Comparison of ENCODE assay signal across 8 cellular contexts in the genomic region with DNA sequence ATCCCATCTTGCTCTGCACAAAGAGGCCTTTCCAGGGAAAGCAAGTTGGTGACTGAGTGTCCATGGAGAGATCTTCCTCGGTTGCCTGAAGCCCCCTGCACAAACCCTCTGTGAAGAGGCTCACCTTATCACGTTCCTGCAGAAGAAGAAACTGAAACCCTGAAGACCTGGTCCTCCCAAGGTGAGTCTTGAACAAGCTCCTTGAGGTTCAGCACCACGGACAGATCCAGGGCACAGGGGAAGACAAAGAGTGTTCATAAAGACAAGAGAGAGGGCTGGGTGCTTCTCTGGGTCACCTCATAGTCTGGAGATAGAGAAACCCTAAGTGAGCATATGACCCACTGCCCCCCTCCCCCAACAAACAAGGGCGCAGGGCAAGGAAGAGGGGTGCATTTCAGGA. TPM values are rescaled to one million over a fixed set of nuclear protein-coding genes. Genes with fewer than 3 reads are reported as not detected.
DNase-seq lines count a peak whose midpoint lies in the region; ATAC-seq lines count a peak whose summit lies in the region.

No MANE protein-coding gene starts in this region.

- POLR2A ChIA-PET in activated CD8-positive, alpha-beta T cell treated with anti-CD3 and anti-CD28 coated beads, Interleukin-2, amount 10 ng/mL, durations not matched to agents 7 days and 5 days (lab: Charles Lee): no interaction called here

- CTCF ChIA-PET in activated CD8-positive, alpha-beta T cell treated with anti-CD3 and anti-CD28 coated beads, Interleukin-2, amount 10 ng/mL, durations not matched to agents 7 days and 5 days (lab: Charles Lee): interaction anchor here (1.2 kb wide), 1 partner anchor 23 kb away, joined by 3 read pairs; no protein-coding TSS in a partner anchor

- no peaks in the 10 kb centered on the region for H3K36me3 Mint-ChIP-seq in activated CD8-positive, alpha-beta T cell treated with anti-CD3 and anti-CD28 coated beads, Interleukin-2, amount 10 ng/mL, durations not matched to agents 7 days and 5 days (ENCODE audit: low read depth)

- no peaks in the 10 kb centered on the region for H3K4me1 Mint-ChIP-seq in activated CD8-positive, alpha-beta T cell treated with anti-CD3 and anti-CD28 coated beads, Interleukin-2, amount 10 ng/mL, durations not matched to agents 7 days and 5 days (ENCODE audit: low read depth)

- no peak overlapping the region for H3K4me3 Mint-ChIP-seq in activated CD8-positive, alpha-beta T cell treated with anti-CD3 and anti-CD28 coated beads, Interleukin-2, amount 10 ng/mL, durations not matched to agents 7 days and 5 days

- no peaks in the 10 kb centered on the region for H3K9me3 Mint-ChIP-seq in activated CD8-positive, alpha-beta T cell treated with anti-CD3 and anti-CD28 coated beads, Interleukin-2, amount 10 ng/mL, durations not matched to agents 7 days and 5 days (ENCODE audit: insufficient read depth)

- peaks cover 12% of the 10 kb centered on the region for H3K27me3 Mint-ChIP-seq in activated CD8-positive, alpha-beta T cell treated with anti-CD3 and anti-CD28 coated beads, Interleukin-2, amount 10 ng/mL, durations not matched to agents 7 days and 5 days (ENCODE audit: low read depth)

- H3K27ac Mint-ChIP-seq in activated CD8-positive, alpha-beta T cell treated with anti-CD3 and anti-CD28 coated beads, Interleukin-2, amount 10 ng/mL, durations not matched to agents 7 days and 5 days: no peak overlapping the region

- DNase-seq in Ammon's horn (ENCODE audit: low spot score) (peak; percentile 13), HuH-7 (ENCODE audit: low spot score) (peak; percentile 49), germinal center (ENCODE audit: low spot score) (peak; percentile 10)
- DNase-seq in activated CD8-positive, alpha-beta T cell treated with anti-CD3 and anti-CD28 coated beads, Interleukin-2, amount 10 ng/mL, durations not matched to agents 7 days and 5 days: peak; percentile 76
- DNase-seq in stimulated activated CD8-positive, alpha-beta memory T cell treated with anti-CD3 and anti-CD28 coated beads, Interleukin-7, amount 100 ng/mL, for 24 hours (ENCODE audit: low read depth): peak; percentile 8

- peak; percentile 44 for ATAC-seq in activated CD8-positive, alpha-beta T cell treated with anti-CD3 and anti-CD28 coated beads, Interleukin-2, amount 10 ng/mL, durations not matched to agents 7 days and 5 days
- ATAC-seq in GM21576 (IDR thresholded peaks at IDR 0.05; ENCODE audit: unreplicated experiment) (no peak), GM18519 (IDR thresholded peaks at IDR 0.05; ENCODE audit: low FRiP score, unreplicated experiment) (no peak), HG03097 (IDR thresholded peaks at IDR 0.05; ENCODE audit: low FRiP score, unreplicated experiment) (no peak)

RNA-seq across cellular contexts. Expression of gene TBC1D21, which starts 21.7 kb away (rescaled TPM):
- not detected for total RNA-seq in activated CD8-positive, alpha-beta T cell treated with anti-CD3 and anti-CD28 coated beads, Interleukin-2, amount 10 ng/mL, durations not matched to agents 7 days and 5 days

Comparison
In these comparisons a context has a peak if more than half of its experiments do, and no peak if none do; other contexts are left out.
1. DNase-seq: peak in every context shown above with its lines; median percentile 76 in activated CD8-positive, alpha-beta T cell treated with anti-CD3 and anti-CD28 coated beads, Interleukin-2, amount 10 ng/mL, durations not matched to agents 7 days and 5 days; 49 in HuH-7; 13 in Ammon's horn; 10 in germinal center; 8 in stimulated activated CD8-positive, alpha-beta memory T cell treated with anti-CD3 and anti-CD28 coated beads, Interleukin-7, amount 100 ng/mL, for 24 hours.